9 cellular contexts compared by ENCODE assay signal in genomic region chr12:110669193-110669502, GRCh38. TPM values are rescaled to one million over a fixed set of nuclear protein-coding genes. Genes with fewer than 3 reads are reported as not detected.
DNase-seq lines count a peak whose midpoint lies in the region; ATAC-seq and TF ChIP-seq lines count a peak whose summit lies in the region.
"Had no signal": no experiment of that assay in that cellular context is flagged by ENCODE, and none has a peak within 500 bp of the region (broad histone marks: within the 10 kb centered on the region; RNA-seq: fewer than 3 reads in every experiment).

No MANE protein-coding gene starts in this region.

- peaks cover 57% of the 10 kb centered on the region for H3K4me1 Mint-ChIP-seq in activated CD8-positive, alpha-beta T cell treated with anti-CD3 and anti-CD28 coated beads, Interleukin-2, amount 10 ng/mL, durations not matched to agents 7 days and 5 days (ENCODE audit: low read depth)
- H3K4me1 Mint-ChIP-seq in glutamatergic neuron (ENCODE audit: low read depth, unreplicated experiment): no peaks in the 10 kb centered on the region

- intact Hi-C loops in A673 (cut with micrococcal nuclease; ENCODE audit: unreplicated experiment): no loop called here

- no peak overlapping the region for H3K4me3 ChIP-seq in BLaER1 treated with 17β-estradiol and CSF1 and Interleukin-3, amounts not matched to agents 10 nM and 100 nM
- H3K4me3 ChIP-seq in A673 (ENCODE audit: low read depth, low read length, poor library complexity, severe bottlenecking): no peak overlapping the region

- H3K27ac ChIP-seq in BLaER1 treated with 17β-estradiol and CSF1 and Interleukin-3, amounts not matched to agents 10 nM and 100 nM: peak overlapping the region in 8 of 11 experiments; percentile 3 to 87 (median 48); a peak in 12 of 22 replicates
- H3K27ac ChIP-seq in A673 (ENCODE audit: low read depth, low read length, poor library complexity, severe bottlenecking): no peak overlapping the region

- peaks cover 81% of the 10 kb centered on the region for H3K36me3 Mint-ChIP-seq in activated CD8-positive, alpha-beta T cell treated with anti-CD3 and anti-CD28 coated beads, Interleukin-2, amount 10 ng/mL, durations not matched to agents 7 days and 5 days (ENCODE audit: low read depth)
- H3K36me3 Mint-ChIP-seq in glutamatergic neuron (ENCODE audit: unreplicated experiment): peaks cover 20% of the 10 kb centered on the region

- peaks cover 32 to 85% (median 54%) of the 10 kb centered on the region in 11 experiments for H3K36me3 ChIP-seq in BLaER1 treated with 17β-estradiol and CSF1 and Interleukin-3, amounts not matched to agents 10 nM and 100 nM
- no peaks in the 10 kb centered on the region for H3K36me3 ChIP-seq in A673 (ENCODE audit: insufficient read depth, low read length, poor library complexity, severe bottlenecking)

- no peak for TF ChIP-seq CTCF in A673 (conservative IDR thresholded peaks at IDR 0.05; ENCODE audit: low read depth, low read length)
- TF ChIP-seq CTCF in glutamatergic neuron (IDR thresholded peaks at IDR 0.05; ENCODE audit: partially characterized antibody, unreplicated experiment): no peak

- H3K9me3 ChIP-seq in BLaER1 treated with 17β-estradiol and CSF1 and Interleukin-3, amounts not matched to agents 10 nM and 100 nM (replicated peaks in 1 of 11): peaks cover 27 to 35% (median 30%) of the 10 kb centered on the region in 11 experiments
- no peaks in the 10 kb centered on the region for H3K9me3 ChIP-seq in A673 (ENCODE audit: low read depth, low read length, poor library complexity, severe bottlenecking)

- peak overlapping the region; percentile 59 to 82 (median 71) for H3K4me2 ChIP-seq in BLaER1 treated with 17β-estradiol and CSF1 and Interleukin-3, amounts not matched to agents 10 nM and 100 nM

- CTCF ChIA-PET in activated CD8-positive, alpha-beta T cell treated with anti-CD3 and anti-CD28 coated beads, Interleukin-2, amount 10 ng/mL, durations not matched to agents 7 days and 5 days (lab: Charles Lee): no interaction called here
- CTCF ChIA-PET in A673 (lab: Charles Lee): no interaction called here

- no peaks in the 10 kb centered on the region for H3K27me3 ChIP-seq in BLaER1 treated with 17β-estradiol and CSF1 and Interleukin-3, amounts not matched to agents 10 nM and 100 nM
- H3K27me3 ChIP-seq in A673 (replicated peaks; ENCODE audit: insufficient read depth, low read depth, low read length, poor library complexity): no peaks in the 10 kb centered on the region

- no peaks in the 10 kb centered on the region; a peak in 1 of 22 replicates for H4K20me1 ChIP-seq in BLaER1 treated with 17β-estradiol and CSF1 and Interleukin-3, amounts not matched to agents 10 nM and 100 nM

- H3K9me3 Mint-ChIP-seq in activated CD8-positive, alpha-beta T cell treated with anti-CD3 and anti-CD28 coated beads, Interleukin-2, amount 10 ng/mL, durations not matched to agents 7 days and 5 days (ENCODE audit: insufficient read depth): peaks cover 18% of the 10 kb centered on the region
- peaks cover 14% of the 10 kb centered on the region for H3K9me3 Mint-ChIP-seq in glutamatergic neuron (ENCODE audit: unreplicated experiment)

- no peaks in the 10 kb centered on the region for H3K27me3 Mint-ChIP-seq in activated CD8-positive, alpha-beta T cell treated with anti-CD3 and anti-CD28 coated beads, Interleukin-2, amount 10 ng/mL, durations not matched to agents 7 days and 5 days (ENCODE audit: low read depth)
- no peaks in the 10 kb centered on the region for H3K27me3 Mint-ChIP-seq in glutamatergic neuron (ENCODE audit: unreplicated experiment)

- no peak overlapping the region for H3K4me3 Mint-ChIP-seq in activated CD8-positive, alpha-beta T cell treated with anti-CD3 and anti-CD28 coated beads, Interleukin-2, amount 10 ng/mL, durations not matched to agents 7 days and 5 days
- H3K4me3 Mint-ChIP-seq in glutamatergic neuron (ENCODE audit: unreplicated experiment): no peak overlapping the region

- ATAC-seq in GM18867 (IDR thresholded peaks at IDR 0.05; ENCODE audit: unreplicated experiment) (peak; percentile 37), HG03060 (IDR thresholded peaks at IDR 0.05; ENCODE audit: low read depth, unreplicated experiment) (peak; percentile 24)
- no peak for ATAC-seq in activated CD8-positive, alpha-beta T cell treated with anti-CD3 and anti-CD28 coated beads, Interleukin-2, amount 10 ng/mL, durations not matched to agents 7 days and 5 days

- no TSS peak for BruUV-seq in A673 (replicated peaks; lab: Mats Ljungman, UMichigan)

- peak overlapping the region; percentile 73 for H3K27ac Mint-ChIP-seq in activated CD8-positive, alpha-beta T cell treated with anti-CD3 and anti-CD28 coated beads, Interleukin-2, amount 10 ng/mL, durations not matched to agents 7 days and 5 days
- no peak overlapping the region for H3K27ac Mint-ChIP-seq in glutamatergic neuron (ENCODE audit: unreplicated experiment)

- peak overlapping the region in 4 of 11 experiments; percentile 34 to 65 (median 42); a peak in 6 of 22 replicates for H3K9ac ChIP-seq in BLaER1 treated with 17β-estradiol and CSF1 and Interleukin-3, amounts not matched to agents 10 nM and 100 nM

- no peak for DNase-seq in activated CD8-positive, alpha-beta T cell treated with anti-CD3 and anti-CD28 coated beads, Interleukin-2, amount 10 ng/mL, durations not matched to agents 7 days and 5 days
- DNase-seq in NCI-H1105 (lab: John Stamatoyannopoulos, UW) (no peak), A673 (ENCODE audit: low spot score) (no peak), GM19240 (ENCODE audit: insufficient read length, low spot score) (no peak), glutamatergic neuron (no peak)
- DNase-seq: trophoblast cell had no signal

- H3K4me1 ChIP-seq in BLaER1 treated with 17β-estradiol and CSF1 and Interleukin-3, amounts not matched to agents 10 nM and 100 nM: peaks cover 30 to 79% (median 74%) of the 10 kb centered on the region in 10 experiments
- H3K4me1 ChIP-seq in A673 (ENCODE audit: insufficient read depth, low read length, poor library complexity, severe bottlenecking): no peaks in the 10 kb centered on the region

- POLR2A ChIA-PET in activated CD8-positive, alpha-beta T cell treated with anti-CD3 and anti-CD28 coated beads, Interleukin-2, amount 10 ng/mL, durations not matched to agents 7 days and 5 days (lab: Charles Lee): interaction anchor here (0.6 kb wide), 1 partner anchor 139 kb away, joined by 3 read pairs; no protein-coding TSS in a partner anchor
- POLR2A ChIA-PET in A673 (lab: Charles Lee; ENCODE audit: low non-redundant PET): no interaction called here

RNA-seq across cellular contexts. Expression of gene HVCN1, which starts 19.8 kb away (rescaled TPM):
- 10 to 100 TPM; 28.6 to 30.8 TPM for total RNA-seq in activated CD8-positive, alpha-beta T cell treated with anti-CD3 and anti-CD28 coated beads, Interleukin-2, amount 10 ng/mL, durations not matched to agents 7 days and 5 days
- total RNA-seq in A673 (2021) (1.0 and 1.1 TPM in 2 replicates), glutamatergic neuron (ENCODE audit: unreplicated experiment) (0.71 TPM)

RNA-seq across cellular contexts. Expression of gene TCTN1, which starts 55.2 kb away (rescaled TPM):
- 1 to 10 TPM; 5.9 to 7.9 TPM for total RNA-seq in activated CD8-positive, alpha-beta T cell treated with anti-CD3 and anti-CD28 coated beads, Interleukin-2, amount 10 ng/mL, durations not matched to agents 7 days and 5 days
- 38.8 TPM in 2 replicates for total RNA-seq in A673 (2021)
- total RNA-seq in glutamatergic neuron (ENCODE audit: unreplicated experiment): 21.8 TPM

Comparison
In these comparisons a context has a peak if more than half of its experiments do, and no peak if none do; other contexts are left out.
1. RNA of gene HVCN1, which starts 19.8 kb away (total RNA-seq): 28.6 to 30.8 TPM in activated CD8-positive, alpha-beta T cell treated with anti-CD3 and anti-CD28 coated beads, Interleukin-2, amount 10 ng/mL, durations not matched to agents 7 days and 5 days; 1.0 to 1.1 TPM in A673 and 0.71 TPM in glutamatergic neuron (single experiment); every median in the first group is over 10 times any median in the second.